In genomic region chr7:29607889-29608288, GRCh38 we compare ENCODE assay signal across 15 cellular contexts. TPM values are rescaled to one million over a fixed set of nuclear protein-coding genes. Genes with fewer than 3 reads are reported as not detected.
DNase-seq lines count a peak whose midpoint lies in the region; ATAC-seq and TF ChIP-seq lines count a peak whose summit lies in the region.
"Had no signal": no experiment of that assay in that cellular context is flagged by ENCODE, and none has a peak within 500 bp of the region (broad histone marks: within the 10 kb centered on the region; RNA-seq: fewer than 3 reads in every experiment).

No MANE protein-coding gene starts in this region.

- no peak for TF ChIP-seq POLR2A in ovary (IDR thresholded peaks at IDR 0.05)

- H3K79me2 ChIP-seq in hepatocyte, result no peaks in the 10 kb centered on the region

- ATAC-seq in GM21390 (IDR thresholded peaks at IDR 0.05; ENCODE audit: unreplicated experiment), result no peak
- ATAC-seq: GM12878, mucosa of descending colon had no signal

- no peak for TF ChIP-seq EP300 in ovary (IDR thresholded peaks at IDR 0.05)

- no peaks in the 10 kb centered on the region for H3K36me3 ChIP-seq in hepatocyte (replicated peaks; ENCODE audit: insufficient read depth, low read depth)
- no peaks in the 10 kb centered on the region for H3K36me3 ChIP-seq in ovary

- WGBS in hepatocyte (ENCODE audit: low lambda C conversion rate, missing lambda C conversion rate), result 49% methylated on average over 4 of the region's 4 CpGs
- WGBS in ovary, 3 donors, result 69 to 82% (median 79%) methylated on average over 4 of the region's 4 CpGs

- H3K9me3 ChIP-seq in hepatocyte (ENCODE audit: low read depth), result no peaks in the 10 kb centered on the region
- H3K9me3 ChIP-seq in ovary, result no peaks in the 10 kb centered on the region
- H3K9me3 ChIP-seq: mucosa of descending colon had no signal

- H3K27me3 ChIP-seq in hepatocyte, result no peaks in the 10 kb centered on the region
- no peaks in the 10 kb centered on the region for H3K27me3 ChIP-seq in ovary

- H3K4me1 ChIP-seq in hepatocyte (ENCODE audit: insufficient read depth), result peaks cover 45% of the 10 kb centered on the region
- H3K4me1 ChIP-seq in ovary (ENCODE audit: insufficient read depth), result peaks cover 6% of the 10 kb centered on the region

- H3K4me2 ChIP-seq in hepatocyte, result no peak overlapping the region

- no peaks in the 10 kb centered on the region for H3K9me2 ChIP-seq in hepatocyte (replicated peaks; ENCODE audit: insufficient read depth)

- H3K4me3 ChIP-seq in astrocyte of the spinal cord (ENCODE audit: low read depth, low read length), result no peak overlapping the region
- no peak overlapping the region for H3K4me3 ChIP-seq in hepatocyte
- H3K4me3 ChIP-seq in ovary, result no peak overlapping the region
- H3K4me3 ChIP-seq: GM12878, mucosa of descending colon had no signal

- H4K20me1 ChIP-seq in hepatocyte (ENCODE audit: insufficient read depth, poor library complexity, severe bottlenecking), result no peaks in the 10 kb centered on the region

- H2AFZ ChIP-seq in hepatocyte, result no peak overlapping the region

- H3K27ac ChIP-seq in hepatocyte (peak overlapping the region; percentile 79), ovary (no peak overlapping the region)

- in situ Hi-C loops in astrocyte of the spinal cord (cut with HindIII; ENCODE audit: low sequenced_read_pairs), result no loop called here
- in situ Hi-C loops in GM13977 (cut with MboI; ENCODE audit: low pct_unique_long_range_greater_than_20kb, low sequenced_read_pairs, unreplicated experiment), result no loop called here

- TF ChIP-seq CTCF in astrocyte of the spinal cord (IDR thresholded peaks at IDR 0.05; ENCODE audit: low read depth, low read length) (no peak), hepatocyte (IDR thresholded peaks at IDR 0.05; ENCODE audit: poor library complexity) (no peak), ovary (IDR thresholded peaks at IDR 0.05) (no peak), GM13977 (IDR thresholded peaks at IDR 0.05; ENCODE audit: extremely low read depth, insufficient read depth, missing control alignments) (no peak)

- DNase-seq in A172 (ENCODE audit: low spot score) (peak; percentile 73), HPDE6-E6E7 (ENCODE audit: extremely low spot score) (peak; percentile 56), astrocyte of the spinal cord (ENCODE audit: low read depth, low spot score) (peak; percentile 22), hepatocyte (ENCODE audit: low spot score) (peak; percentile 52), ovary (no peak), GM13977 (ENCODE audit: low spot score) (no peak), NCI-H526 treated with DMSO at 0.1 percent for 48 hours (lab: John Stamatoyannopoulos, UW) (no peak)
- DNase-seq: ACHN; activated CD4-positive, alpha-beta T cell treated with anti-CD3 and anti-CD28 coated beads, Interleukin-2, amount 50 U/mL, for 4 hours; mucosa of descending colon had no signal

- intact Hi-C loops in ovary (cut with DNase I), result no loop called here

RNA-seq across cellular contexts. Expression of gene PRR15, which starts 44.3 kb away (rescaled TPM):
- 0.41 TPM in 1 of 2 replicates, not detected in the other for total RNA-seq in A172 (2014; rRNA removed; shearing (Covaris generic))
- total RNA-seq in hepatocyte (47.4 and 53.3 TPM in 2 replicates), ovary (10 to 100 TPM in 2 of 7 donors, 1 to 10 TPM in 5; 5.9 to 19.8 (median 8.0) TPM)
- polyA plus RNA-seq in hepatocyte (30.2 and 42.0 TPM in 2 replicates), ovary (10 to 100 TPM in 1 of 2 donors, 1 to 10 TPM in 1; 2.0 to 18.5 TPM)
- total RNA-seq: activated T-helper 2 cell treated with anti-CD3 and anti-CD28 coated beads, Interferon-gamma antibody, Interleukin-2, Interleukin-4, amounts not matched to agents 10 μg/mL and 5 μg/mL and 100 μg/mL, durations not matched to agents 14 hours and 24 hours and 36 hours; GM12878; OCI-LY7; T-helper 1 cell treated with Interleukin-12 subunit alpha and Interleukin-12 subunit beta and Interleukin-4 antibody, amounts not matched to agents 30 ng/mL and 1 ng/mL, for 36 hours had no signal
- polyA plus RNA-seq: GM12878 had no signal

Comparison
In these comparisons a context has a peak if more than half of its experiments do, and no peak if none do; other contexts are left out.
1. DNase-seq: peak in A172 (single experiment), HPDE6-E6E7 (single experiment), astrocyte of the spinal cord (single experiment) and hepatocyte (single experiment); none in ovary (0 of 5), GM13977 (single experiment) and NCI-H526 treated with DMSO at 0.1 percent for 48 hours (single experiment).